In the genomic region with DNA sequence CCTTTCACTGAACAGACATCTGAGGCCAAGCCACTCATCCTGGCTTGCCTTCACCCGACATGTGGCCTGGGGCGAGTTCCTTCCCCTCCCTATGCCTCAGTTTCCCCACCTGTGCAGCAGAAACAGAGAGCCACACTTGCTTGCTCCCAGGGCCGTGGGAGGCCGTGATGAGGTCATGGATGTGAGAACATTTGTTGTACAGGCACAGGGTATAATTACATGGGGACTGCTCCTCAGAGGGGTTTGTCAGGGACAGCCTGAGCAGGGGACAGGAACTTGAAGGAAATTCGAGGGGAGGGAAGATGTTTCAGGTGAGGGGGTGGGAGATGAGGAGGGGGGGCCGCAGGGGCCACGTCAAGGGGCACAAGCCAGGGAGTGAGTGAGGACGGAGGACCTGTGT, we compare ENCODE assay signal across 19 cellular contexts. TPM values are rescaled to one million over a fixed set of nuclear protein-coding genes. Genes with fewer than 3 reads are reported as not detected.
"Had no signal": no experiment of that assay in that cellular context is flagged by ENCODE, and none has a peak within 500 bp of the region (broad histone marks: within the 10 kb centered on the region; RNA-seq: fewer than 3 reads in every experiment).

No MANE protein-coding gene starts in this region.

- H3K79me2 ChIP-seq: hepatocyte had no signal

- H3K4me1 Mint-ChIP-seq: natural killer cell; stimulated activated effector memory CD8-positive, alpha-beta T cell treated with anti-CD3 and anti-CD28 coated beads, Interleukin-12 subunit alpha, Interleukin-12 subunit beta, amount 100 ng/mL, for 72 hours had no signal

- H3K36me3 Mint-ChIP-seq: natural killer cell; stimulated activated effector memory CD8-positive, alpha-beta T cell treated with anti-CD3 and anti-CD28 coated beads, Interleukin-12 subunit alpha, Interleukin-12 subunit beta, amount 100 ng/mL, for 72 hours had no signal

- H3K9me3 ChIP-seq: mucosa of descending colon, neutrophil, sigmoid colon, tibial artery, upper lobe of right lung, vagina had no signal

- H3K4me1 ChIP-seq: sigmoid colon, upper lobe of right lung, vagina had no signal

- H3K27ac ChIP-seq: coronary artery, hepatocyte, neutrophil, sigmoid colon, tibial artery, upper lobe of right lung, vagina had no signal

- H3K4me3 Mint-ChIP-seq: endodermal cell; natural killer cell; stimulated activated effector memory CD8-positive, alpha-beta T cell treated with anti-CD3 and anti-CD28 coated beads, Interleukin-12 subunit alpha, Interleukin-12 subunit beta, amount 100 ng/mL, for 72 hours had no signal

- ATAC-seq: mucosa of descending colon; natural killer cell; stimulated activated effector memory CD8-positive, alpha-beta T cell treated with anti-CD3 and anti-CD28 coated beads, Interleukin-12 subunit alpha, Interleukin-12 subunit beta, amount 100 ng/mL, for 72 hours; stimulated activated naive CD8-positive, alpha-beta T cell treated with anti-CD3 and anti-CD28 coated beads, Interleukin-15, Interleukin-2, amounts not matched to agents 100 U/mL and 50 U/mL, for 24 hours; upper lobe of right lung had no signal

- H3K4me2 ChIP-seq: hepatocyte had no signal

- H3K27me3 ChIP-seq: hepatocyte, neutrophil, sigmoid colon, upper lobe of right lung, vagina had no signal

- H2AFZ ChIP-seq: hepatocyte had no signal

- H3K36me3 ChIP-seq: sigmoid colon, tibial artery, upper lobe of right lung, vagina had no signal

- H3K4me3 ChIP-seq: coronary artery, hepatocyte, mucosa of descending colon, sigmoid colon, tibial artery, upper lobe of right lung, vagina had no signal

- H3K27ac Mint-ChIP-seq: endodermal cell; natural killer cell; stimulated activated effector memory CD8-positive, alpha-beta T cell treated with anti-CD3 and anti-CD28 coated beads, Interleukin-12 subunit alpha, Interleukin-12 subunit beta, amount 100 ng/mL, for 72 hours had no signal

- DNase-seq: effector CD4-positive, alpha-beta T cell; endodermal cell; erythroblast; foreskin melanocyte; head of caudate nucleus; mammary epithelial cell; mucosa of descending colon; natural killer cell; sigmoid colon; stimulated activated CD4-positive, alpha-beta T cell treated with anti-CD3 and anti-CD28 coated beads, Interleukin-4, amount 100 ng/mL, for 1 hour; stimulated activated CD8-positive, alpha-beta memory T cell treated with anti-CD3 and anti-CD28 coated beads, Interleukin-4, amount 100 ng/mL, for 48 hours; stimulated activated naive CD8-positive, alpha-beta T cell treated with anti-CD3 and anti-CD28 coated beads, Interleukin-15, Interleukin-2, amounts not matched to agents 100 U/mL and 50 U/mL, for 24 hours; tibial artery; upper lobe of right lung had no signal

- H3K9me3 Mint-ChIP-seq: endodermal cell; natural killer cell; stimulated activated effector memory CD8-positive, alpha-beta T cell treated with anti-CD3 and anti-CD28 coated beads, Interleukin-12 subunit alpha, Interleukin-12 subunit beta, amount 100 ng/mL, for 72 hours had no signal

RNA-seq across cellular contexts. Expression of a gene that starts 56.1 kb away (rescaled TPM):
- total RNA-seq: mammary epithelial cell had no signal
